8 cellular contexts compared by ENCODE assay signal in genomic region chr10:110007701-110008517, GRCh38. TPM values are rescaled to one million over a fixed set of nuclear protein-coding genes. Genes with fewer than 3 reads are reported as not detected.
DNase-seq lines count a peak whose midpoint lies in the region; ATAC-seq and TF ChIP-seq lines count a peak whose summit lies in the region.

ADD3 (plus strand) TSS chr10:110007984; CDS start chr10:110100654, 92,670 bp downstream.

- H3K27ac ChIP-seq in liver (ENCODE audit: low read depth in 1 of 2, low read length in 2 of 2), result peak within 1 kb of the TSS; percentile 78 to 84

- H3K9me3 ChIP-seq in liver (ENCODE audit: control insufficient read depth in 4 of 4, low read length in 3 of 4), result no peaks in the 10 kb centered on the region

- CTCF ChIA-PET in BJ (lab: Yijun Ruan, JAX), result interaction anchor here (0.6 to 1.4 kb wide), 7 partner anchors 8 to 297 kb away, joined by 3 to 7 read pairs (median 3); no protein-coding TSS in a partner anchor

- TF ChIP-seq POLR2A in GM19193 (IDR thresholded peaks at IDR 0.05; ENCODE audit: extremely low read depth, insufficient read depth, insufficient read length), result peak; percentile 72

- TF ChIP-seq RAD21 in liver (IDR thresholded peaks at IDR 0.05), result no peak

- TF ChIP-seq CTCF in BJ (IDR thresholded peaks at IDR 0.05; ENCODE audit: insufficient read depth, low read depth, low read length), result no peak
- TF ChIP-seq CTCF in liver (IDR thresholded peaks at IDR 0.05; ENCODE audit: low read depth, low read length, missing input control), result no peak

- H3K27me3 ChIP-seq in BJ (ENCODE audit: control insufficient read depth, insufficient read depth, low read length), result no peaks in the 10 kb centered on the region
- H3K27me3 ChIP-seq in liver (ENCODE audit: control insufficient read depth in 4 of 4, insufficient read depth in 4 of 4, low read length in 3 of 4), result no peaks in the 10 kb centered on the region

- WGBS in liver, result 1% methylated on average over 83 of the region's 83 CpGs

- H3K4me3 ChIP-seq in BJ (ENCODE audit: low read depth, low read length), result peak within 1 kb of the TSS; percentile 97
- H3K4me3 ChIP-seq in liver (ENCODE audit: low read depth in 1 of 3, low read length in 3 of 3), result peak within 1 kb of the TSS; percentile 70 to 99 (median 78)

- peaks cover 5 to 39% (median 33%) of the 10 kb centered on the region in 4 donors for H3K4me1 ChIP-seq in liver (ENCODE audit: control insufficient read depth in 4 of 4, insufficient read depth in 4 of 4, low read length in 3 of 4)

- POLR2A ChIA-PET in BJ (lab: Charles Lee), result interaction anchor here (0.6 to 1.1 kb wide), 3 partner anchors 21 to 89 kb away, joined by 3 to 4 read pairs (median 4); no protein-coding TSS in a partner anchor

- peak; percentile 72 for ATAC-seq in HG03432 (IDR thresholded peaks at IDR 0.05; ENCODE audit: unreplicated experiment)

- peak within 1 kb of the TSS; percentile 44 to 62 for H3K9ac ChIP-seq in liver (ENCODE audit: low read depth in 1 of 2, low read length in 2 of 2)

- H3K36me3 ChIP-seq in BJ (ENCODE audit: control insufficient read depth, insufficient read depth, low read length) (no peaks in the 10 kb centered on the region), liver (ENCODE audit: control insufficient read depth in 4 of 4, insufficient read depth in 3 of 4, low read depth in 1 of 4, low read length in 3 of 4) (no peaks in the 10 kb centered on the region)

- DNase-seq in BJ (ENCODE audit: low read depth) (no peak), NCI-H748 treated with DMSO at 0.1 percent for 48 hours (lab: John Stamatoyannopoulos, UW) (peak; percentile 70), dermis blood vessel endothelial cell (peak; percentile 95)
- DNase-seq in activated CD4-positive, alpha-beta T cell treated with anti-CD3 and anti-CD28 coated beads, Interleukin-2, amount 50 U/mL, for 48 hours, result peak; percentile 90
- DNase-seq in stimulated activated CD4-positive, alpha-beta T cell treated with anti-CD3 and anti-CD28 coated beads, Interleukin-4, amount 100 ng/mL, for 24 hours, result peak; percentile 88

TF ChIP-seq in liver, 16 proteins besides CTCF, POLR2A, EP300 and RAD21:
- TF ChIP-seq HNF4G (IDR thresholded peaks at IDR 0.05) (no peak), YY1 (IDR thresholded peaks at IDR 0.05) (no peak), MAX (IDR thresholded peaks at IDR 0.05) (no peak), GABPA (IDR thresholded peaks at IDR 0.05 in 1 of 2, conservative IDR thresholded peaks at IDR 0.05 in 1 of 2) (no peak), HNF4A (conservative IDR thresholded peaks at IDR 0.05) (no peak), ATF3 (IDR thresholded peaks at IDR 0.05) (no peak), EGR1 (IDR thresholded peaks at IDR 0.05; ENCODE audit: low read depth in 2 of 2) (no peak), SP1 (IDR thresholded peaks at IDR 0.05) (no peak), JUND (IDR thresholded peaks at IDR 0.05) (no peak), RXRA (IDR thresholded peaks at IDR 0.05) (no peak), FOXA1 (IDR thresholded peaks at IDR 0.05) (no peak), TAF1 (conservative IDR thresholded peaks at IDR 0.05) (no peak), REST (IDR thresholded peaks at IDR 0.05) (no peak), NR2F2 (IDR thresholded peaks at IDR 0.05) (no peak), ZBTB33 (IDR thresholded peaks at IDR 0.05) (no peak), FOXA2 (IDR thresholded peaks at IDR 0.05) (no peak)

RNA-seq across cellular contexts. Expression of gene ADD3, which starts in this region (rescaled TPM):
- polyA plus RNA-seq in BJ (2011; rRNA removed), result 52.0 and 96.2 TPM in 2 replicates
- 44.0 and 67.4 TPM in 2 replicates for polyA minus RNA-seq in BJ (2011; rRNA and poly(A)+ RNA removed)
- 401 and 433 TPM in 2 replicates for total RNA-seq in dermis blood vessel endothelial cell
- total RNA-seq in liver, result 10 to 100 TPM; 24.5 to 55.9 TPM
- polyA plus RNA-seq in liver, result 10 to 100 TPM; 15.4 to 21.1 TPM
